Comparison of ENCODE assay signal across 8 cellular contexts in genomic region chr1:205543351-205544305, GRCh38.
DNase-seq lines count a peak whose midpoint lies in the region; ATAC-seq and TF ChIP-seq lines count a peak whose summit lies in the region.

No MANE protein-coding gene starts in this region.

- H3K9me3 ChIP-seq in iPS-15b (ENCODE audit: control insufficient read depth, insufficient read depth, low read length): peaks cover 2% of the 10 kb centered on the region

- H3K27me3 ChIP-seq in brain microvascular endothelial cell (replicated peaks): peaks cover 3% of the 10 kb centered on the region
- H3K27me3 ChIP-seq in iPS-15b (ENCODE audit: control insufficient read depth, insufficient read depth, low read length): peaks cover 15% of the 10 kb centered on the region

- TF ChIP-seq CTCF in brain microvascular endothelial cell (IDR thresholded peaks at IDR 0.05; ENCODE audit: low read depth, low read length, missing control alignments) (peak; percentile 4), retinal pigment epithelial cell (conservative IDR thresholded peaks at IDR 0.05; ENCODE audit: low read depth, low read length) (no peak)

- H3K4me1 ChIP-seq in iPS-15b (ENCODE audit: control insufficient read depth, insufficient read depth, low read length): peaks cover 11% of the 10 kb centered on the region

- H3K27ac ChIP-seq in brain microvascular endothelial cell: no peak overlapping the region

- peak; percentile 58 for DNase-seq in activated effector memory CD4-positive, alpha-beta T cell treated with anti-CD3 and anti-CD28 coated beads, Interleukin-2, amount 50 U/mL, for 16 hours
- no peak for DNase-seq in activated effector memory CD4-positive, alpha-beta T cell treated with Interleukin-2 at 50 U/mL for 16 hours
- DNase-seq in NCI-H510A treated with DMSO at 0.1 percent for 48 hours (lab: John Stamatoyannopoulos, UW) (peak; percentile 87), brain microvascular endothelial cell (peak; percentile 76), retinal pigment epithelial cell (ENCODE audit: low read depth) (peak; percentile 86)

- peak overlapping the region; percentile 35 for H3K4me3 ChIP-seq in brain microvascular endothelial cell (ENCODE audit: low read depth, low read length)
- peak overlapping the region; percentile 68 for H3K4me3 ChIP-seq in iPS-15b (ENCODE audit: low read depth, low read length)
- peak overlapping the region; percentile 23 for H3K4me3 ChIP-seq in retinal pigment epithelial cell (ENCODE audit: low read length)

- in situ Hi-C loops in brain microvascular endothelial cell (cut with HindIII; ENCODE audit: low pct_ligation_motif_present, low sequenced_read_pairs): no loop called here

- H3K36me3 ChIP-seq in brain microvascular endothelial cell (replicated peaks) (no peaks in the 10 kb centered on the region), iPS-15b (ENCODE audit: control insufficient read depth, insufficient read depth, low read length) (no peaks in the 10 kb centered on the region)

- H3K9ac ChIP-seq in iPS-15b (ENCODE audit: low read depth, low read length): peak overlapping the region; percentile 71

- no peak for ATAC-seq in GM21381 (IDR thresholded peaks at IDR 0.05; ENCODE audit: unreplicated experiment)
- ATAC-seq in HG02840 (IDR thresholded peaks at IDR 0.05; ENCODE audit: low FRiP score, unreplicated experiment): no peak
